Comparison of ENCODE assay signal across 9 cellular contexts in the genomic region with DNA sequence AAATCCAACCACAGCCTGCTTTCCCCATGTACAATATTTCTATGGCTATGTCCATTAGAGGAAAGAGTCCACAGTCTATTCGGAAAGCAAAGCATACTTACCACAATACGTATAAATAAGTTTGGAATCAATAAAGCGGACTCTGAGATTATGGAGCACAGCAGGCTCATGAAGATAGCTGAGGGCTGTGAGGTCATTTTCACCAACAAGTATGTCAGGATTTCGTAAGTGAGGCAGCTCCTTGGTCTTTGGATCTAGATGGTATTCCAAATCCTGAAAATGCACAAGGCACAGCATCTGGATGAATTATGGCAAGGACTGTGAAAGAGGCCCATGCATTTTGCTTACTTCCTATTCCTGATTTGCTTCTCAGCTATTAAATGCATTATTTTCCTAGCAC.
"Had no signal": no experiment of that assay in that cellular context is flagged by ENCODE, and none has a peak within 500 bp of the region (broad histone marks: within the 10 kb centered on the region; RNA-seq: fewer than 3 reads in every experiment).

No MANE protein-coding gene starts in this region.

- H3K36me3 ChIP-seq: breast epithelium had no signal

- H3K27ac ChIP-seq: breast epithelium had no signal

- ATAC-seq: naive thymus-derived CD8-positive, alpha-beta T cell; T-helper 17 cell had no signal

- H3K4me1 ChIP-seq: breast epithelium had no signal

- DNase-seq: activated B cell treated with CpG ODN at 0.5 μM for 24 hours; activated CD4-positive, alpha-beta T cell treated with anti-CD3 and anti-CD28 coated beads, Interleukin-2, amount 10 ng/mL, durations not matched to agents 24 days and 14 days; activated CD8-positive, alpha-beta memory T cell treated with anti-CD3 and anti-CD28 coated beads for 24 hours; amygdala; naive thymus-derived CD8-positive, alpha-beta T cell; small intestine; T-helper 17 cell had no signal

- H3K27me3 ChIP-seq: breast epithelium had no signal

- H3K4me3 ChIP-seq: breast epithelium, lung had no signal

- H3K9me3 ChIP-seq: breast epithelium had no signal
